Comparison of ENCODE assay signal across 21 cellular contexts in the genomic region with DNA sequence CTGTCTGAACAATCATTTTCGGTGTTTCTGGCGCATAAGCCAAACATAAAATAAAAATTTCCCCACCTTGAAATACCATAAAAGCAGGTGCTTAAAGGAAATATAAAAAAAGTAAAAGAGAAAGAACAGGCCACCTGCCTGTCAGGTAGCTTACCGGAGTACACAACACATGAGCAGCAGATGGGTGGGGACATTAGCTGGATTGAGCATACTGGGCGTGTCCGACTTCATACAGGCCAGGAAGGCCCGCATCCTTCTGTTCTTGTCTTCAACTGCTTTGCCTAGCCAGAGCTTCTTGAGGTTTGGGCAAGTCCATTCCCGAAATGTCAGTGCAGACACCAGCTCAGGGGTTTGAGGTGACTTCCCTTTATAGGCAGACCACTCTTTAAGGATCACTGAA.
"Had no signal": no experiment of that assay in that cellular context is flagged by ENCODE, and none has a peak within 500 bp of the region (broad histone marks: within the 10 kb centered on the region; RNA-seq: fewer than 3 reads in every experiment).

No MANE protein-coding gene starts in this region.

- H3K4me3 ChIP-seq: breast epithelium, left ventricle myocardium inferior, lung, pancreas, right atrium auricular region, stomach, thyroid gland, upper lobe of right lung had no signal

- H3K4me1 ChIP-seq: breast epithelium, left ventricle myocardium inferior, pancreas, right atrium auricular region, stomach, thyroid gland, upper lobe of right lung had no signal

- H3K9me3 ChIP-seq: breast epithelium, left ventricle myocardium inferior, neutrophil, pancreas, right atrium auricular region, stomach, thyroid gland, upper lobe of right lung had no signal

- H3K36me3 ChIP-seq: breast epithelium, left ventricle myocardium inferior, neutrophil, pancreas, right atrium auricular region, stomach, thyroid gland, upper lobe of right lung had no signal

- DNase-seq: activated B cell treated with CpG ODN at 0.5 μM for 24 hours; activated CD4-positive, alpha-beta T cell treated with anti-CD3 and anti-CD28 coated beads, Interleukin-2, amount 50 U/mL, for 4 hours; activated naive CD4-positive, alpha-beta T cell; activated T-cell treated with anti-CD3 and anti-CD28 coated beads for 4 hours; activated T-cell treated with anti-CD3 and anti-CD28 coated beads, Interleukin-2, amount 50 U/mL, for 72 hours; central memory CD4-positive, alpha-beta T cell; effector CD4-positive, alpha-beta T cell; left ventricle myocardium inferior; mesendoderm; pancreas; stimulated activated CD4-positive, alpha-beta T cell treated with anti-CD3 and anti-CD28 coated beads, Interleukin-15, amount 100 ng/mL, for 24 hours; stimulated activated CD4-positive, alpha-beta T cell treated with anti-CD3 and anti-CD28 coated beads, Interleukin-2, amount 100 ng/mL, for 24 hours; stimulated activated naive B cell treated with anti-CD40 and anti-IgM and Interleukin-4, amounts not matched to agents 10 μg/mL and 1 μg/mL and 100 μg/mL, for 72 hours; stomach; thyroid gland; upper lobe of right lung had no signal

- ATAC-seq: activated naive CD4-positive, alpha-beta T cell treated with anti-CD3 and anti-CD28 coated beads, Interleukin-2, amount 50 U/mL, for 72 hours; activated T-cell treated with anti-CD3 and anti-CD28 coated beads, Interleukin-2, amount 50 U/mL, for 72 hours; pancreas; stimulated activated naive B cell treated with anti-CD40 and anti-IgM and Interleukin-4, amounts not matched to agents 10 μg/mL and 1 μg/mL and 100 μg/mL, for 72 hours; upper lobe of right lung had no signal
